In the genomic region with DNA sequence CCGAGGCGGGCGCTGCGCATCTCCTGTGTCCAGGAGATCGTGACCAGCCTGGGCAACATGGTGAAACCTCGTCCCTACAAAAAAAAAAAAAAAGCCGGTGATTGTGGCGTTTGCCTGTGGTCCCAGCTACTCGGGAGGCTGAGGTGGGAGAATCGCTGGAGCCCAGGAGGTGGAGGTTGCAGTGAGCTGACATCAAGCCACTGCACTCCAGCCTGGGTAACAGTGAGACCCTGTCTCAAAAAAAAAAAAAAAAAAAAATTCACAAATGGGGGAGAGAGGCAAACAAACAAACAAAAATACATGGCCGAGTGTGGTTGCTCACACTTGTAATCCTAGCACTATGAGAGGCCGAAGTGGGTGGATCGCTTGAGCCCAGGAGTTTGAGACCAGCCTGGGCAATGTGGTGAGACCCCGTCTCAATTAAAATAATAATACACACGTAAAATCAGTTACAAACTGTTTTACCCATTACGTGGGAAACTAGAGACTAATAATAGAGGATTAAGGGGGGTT, we compare ENCODE assay signal across 7 cellular contexts. TPM values are rescaled to one million over a fixed set of nuclear protein-coding genes. Genes with fewer than 3 reads are reported as not detected.
DNase-seq lines count a peak whose midpoint lies in the region; ATAC-seq and TF ChIP-seq lines count a peak whose summit lies in the region.

No MANE protein-coding gene starts in this region.

- CTCF ChIA-PET in activated CD8-positive, alpha-beta T cell treated with anti-CD3 and anti-CD28 coated beads for 36 hours (lab: Charles Lee) = interaction anchor here (1.2 to 2.4 kb wide), 7 partner anchors 10 to 316 kb away, joined by 3 to 9 read pairs (median 6); no protein-coding TSS in a partner anchor

- peak overlapping the region; percentile 97 for H3K27ac Mint-ChIP-seq in activated CD8-positive, alpha-beta T cell treated with anti-CD3 and anti-CD28 coated beads for 36 hours
- peak overlapping the region; percentile 94 for H3K27ac Mint-ChIP-seq in stimulated activated memory B cell treated with anti-CD40 and anti-IgM and Interleukin-4, amounts not matched to agents 10 μg/mL and 1 μg/mL and 100 μg/mL, for 72 hours

- H3K9me3 Mint-ChIP-seq in activated CD8-positive, alpha-beta T cell treated with anti-CD3 and anti-CD28 coated beads for 36 hours = no peaks in the 10 kb centered on the region
- peaks cover 7% of the 10 kb centered on the region for H3K9me3 Mint-ChIP-seq in stimulated activated memory B cell treated with anti-CD40 and anti-IgM and Interleukin-4, amounts not matched to agents 10 μg/mL and 1 μg/mL and 100 μg/mL, for 72 hours

- H3K4me1 ChIP-seq in HUES48 (ENCODE audit: control insufficient read depth, insufficient read depth, low read length) = 0 out of 2 replicates have a peak, but pooled peaks cover 3% of the 10 kb centered on the region

- no peaks in the 10 kb centered on the region for H3K27me3 ChIP-seq in HUES48 (ENCODE audit: control insufficient read depth, insufficient read depth, low read length)

- peaks cover 20% of the 10 kb centered on the region for H3K36me3 ChIP-seq in HUES48 (ENCODE audit: control insufficient read depth, insufficient read depth, low read length)

- H3K4me3 Mint-ChIP-seq in activated CD8-positive, alpha-beta T cell treated with anti-CD3 and anti-CD28 coated beads for 36 hours = peak overlapping the region; percentile 100
- H3K4me3 Mint-ChIP-seq in stimulated activated memory B cell treated with anti-CD40 and anti-IgM and Interleukin-4, amounts not matched to agents 10 μg/mL and 1 μg/mL and 100 μg/mL, for 72 hours = peak overlapping the region; percentile 98

- peaks cover 29% of the 10 kb centered on the region for H3K4me1 Mint-ChIP-seq in activated CD8-positive, alpha-beta T cell treated with anti-CD3 and anti-CD28 coated beads for 36 hours (ENCODE audit: low read depth)
- H3K4me1 Mint-ChIP-seq in stimulated activated memory B cell treated with anti-CD40 and anti-IgM and Interleukin-4, amounts not matched to agents 10 μg/mL and 1 μg/mL and 100 μg/mL, for 72 hours = peaks cover 43% of the 10 kb centered on the region

- ATAC-seq in activated CD8-positive, alpha-beta T cell treated with anti-CD3 and anti-CD28 coated beads for 36 hours = no peak
- no peak for ATAC-seq in stimulated activated memory B cell treated with anti-CD40 and anti-IgM and Interleukin-4, amounts not matched to agents 10 μg/mL and 1 μg/mL and 100 μg/mL, for 72 hours
- ATAC-seq in omental fat pad (ENCODE audit: low FRiP score) = no peak

- intact Hi-C loops in activated CD8-positive, alpha-beta T cell treated with anti-CD3 and anti-CD28 coated beads for 36 hours (cut with micrococcal nuclease) = no loop called here

- POLR2A ChIA-PET in activated CD8-positive, alpha-beta T cell treated with anti-CD3 and anti-CD28 coated beads for 36 hours (lab: Charles Lee) = interaction anchor here (1.2 to 1.9 kb wide), 5 partner anchors 9 to 184 kb away, joined by 3 to 7 read pairs (median 7); partner anchors contain the start of gene ATF3

- no peaks in the 10 kb centered on the region for H3K27me3 Mint-ChIP-seq in activated CD8-positive, alpha-beta T cell treated with anti-CD3 and anti-CD28 coated beads for 36 hours
- H3K27me3 Mint-ChIP-seq in stimulated activated memory B cell treated with anti-CD40 and anti-IgM and Interleukin-4, amounts not matched to agents 10 μg/mL and 1 μg/mL and 100 μg/mL, for 72 hours = no peaks in the 10 kb centered on the region

- no peak for TF ChIP-seq CTCF in activated CD8-positive, alpha-beta T cell treated with anti-CD3 and anti-CD28 coated beads for 36 hours (IDR thresholded peaks at IDR 0.05)
- no peak for TF ChIP-seq CTCF in omental fat pad (IDR thresholded peaks at IDR 0.05)

- peak overlapping the region; percentile 62 for H3K9ac ChIP-seq in HUES48 (ENCODE audit: low read depth, low read length)

- H3K27ac ChIP-seq in HUES48 (ENCODE audit: low read depth, low read length) = peak overlapping the region; percentile 90

- no peaks in the 10 kb centered on the region for H3K9me3 ChIP-seq in HUES48 (ENCODE audit: control insufficient read depth, insufficient read depth, low read length)

- H3K36me3 Mint-ChIP-seq in activated CD8-positive, alpha-beta T cell treated with anti-CD3 and anti-CD28 coated beads for 36 hours (ENCODE audit: low read depth) = peaks cover 10% of the 10 kb centered on the region
- H3K36me3 Mint-ChIP-seq in stimulated activated memory B cell treated with anti-CD40 and anti-IgM and Interleukin-4, amounts not matched to agents 10 μg/mL and 1 μg/mL and 100 μg/mL, for 72 hours = peaks cover 13% of the 10 kb centered on the region

- peak overlapping the region; percentile 95 for H3K4me3 ChIP-seq in HUES48 (ENCODE audit: low read depth, low read length)
- H3K4me3 ChIP-seq in iPS-11a (ENCODE audit: low read depth, low read length) = peak overlapping the region; percentile 97

- peak; percentile 4 for DNase-seq in activated CD8-positive, alpha-beta T cell treated with anti-CD3 and anti-CD28 coated beads for 36 hours
- DNase-seq in HK-2 (ENCODE audit: unreplicated experiment) = no peak
- no peak for DNase-seq in AG20443 (ENCODE audit: low spot score)
- DNase-seq in omental fat pad (ENCODE audit: low spot score) = no peak

RNA-seq across cellular contexts. Expression of gene TATDN3, which starts 0.8 kb away (rescaled TPM):
- 10 to 100 TPM; 17.4 to 24.2 TPM for total RNA-seq in activated CD8-positive, alpha-beta T cell treated with anti-CD3 and anti-CD28 coated beads for 36 hours
- total RNA-seq in omental fat pad = 10 to 100 TPM; 10.1 to 15.9 (median 13.3) TPM

RNA-seq across cellular contexts. Expression of gene NSL1, which starts 0.9 kb away (rescaled TPM):
- 10 to 100 TPM; 29.6 to 34.9 TPM for total RNA-seq in activated CD8-positive, alpha-beta T cell treated with anti-CD3 and anti-CD28 coated beads for 36 hours
- 10 to 100 TPM; 17.8 to 32.2 (median 27.3) TPM for total RNA-seq in omental fat pad

RNA-seq across cellular contexts. Expression of gene SPATA45, which starts 55.0 kb away (rescaled TPM):
- not detected for total RNA-seq in activated CD8-positive, alpha-beta T cell treated with anti-CD3 and anti-CD28 coated beads for 36 hours
- not detected for total RNA-seq in omental fat pad
